2 cellular contexts compared by ENCODE assay signal in the genomic region with DNA sequence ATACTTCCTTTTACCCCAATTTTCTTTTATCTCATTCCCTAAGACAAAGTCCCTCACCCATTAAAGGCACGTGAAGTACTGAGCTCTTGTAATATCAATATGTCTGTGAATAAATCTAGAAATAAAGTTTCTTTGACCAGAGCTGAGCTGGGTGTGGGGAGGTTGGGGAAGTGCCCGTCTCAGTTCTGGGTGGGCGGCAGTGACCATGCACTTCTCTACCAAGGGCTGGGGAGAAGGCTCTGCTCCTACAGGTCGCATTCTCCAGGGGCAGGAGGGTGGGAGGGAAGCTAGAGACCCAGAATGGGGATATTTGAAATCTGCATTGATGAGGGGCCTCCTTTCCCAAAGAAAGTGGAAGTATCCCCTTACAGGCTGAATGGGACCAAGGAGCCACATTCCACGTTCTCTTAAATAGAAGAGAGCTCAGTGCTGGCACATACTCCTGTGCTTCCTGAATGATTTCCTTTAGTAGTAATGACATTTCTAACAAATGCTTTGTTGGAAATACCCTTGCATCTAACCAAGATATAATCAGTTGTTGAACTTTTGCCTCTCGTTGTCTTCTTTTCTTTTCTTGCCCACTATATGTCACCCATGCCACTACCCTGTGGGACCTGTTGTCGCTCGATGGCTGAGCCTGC.
TF ChIP-seq lines count a peak whose summit lies in the region.

No MANE protein-coding gene starts in this region.

TF ChIP-seq in GM23338, 12 proteins besides CTCF, POLR2A, EP300 and RAD21 (continues in another document):
- TF ChIP-seq ZNF331 (CRISPR knock-in tag; IDR thresholded peaks at IDR 0.05; ENCODE audit: low read depth) (no peak), EZH2phosphoT487 (IDR thresholded peaks at IDR 0.05; ENCODE audit: unreplicated experiment) (no peak), EZH2 (IDR thresholded peaks at IDR 0.05; ENCODE audit: low read depth, unreplicated experiment) (no peak), ZNF114 (CRISPR knock-in tag; IDR thresholded peaks at IDR 0.05) (no peak), POLR2AphosphoS5 (IDR thresholded peaks at IDR 0.05; ENCODE audit: low read depth) (no peak)
- TF ChIP-seq, protein P1, sequence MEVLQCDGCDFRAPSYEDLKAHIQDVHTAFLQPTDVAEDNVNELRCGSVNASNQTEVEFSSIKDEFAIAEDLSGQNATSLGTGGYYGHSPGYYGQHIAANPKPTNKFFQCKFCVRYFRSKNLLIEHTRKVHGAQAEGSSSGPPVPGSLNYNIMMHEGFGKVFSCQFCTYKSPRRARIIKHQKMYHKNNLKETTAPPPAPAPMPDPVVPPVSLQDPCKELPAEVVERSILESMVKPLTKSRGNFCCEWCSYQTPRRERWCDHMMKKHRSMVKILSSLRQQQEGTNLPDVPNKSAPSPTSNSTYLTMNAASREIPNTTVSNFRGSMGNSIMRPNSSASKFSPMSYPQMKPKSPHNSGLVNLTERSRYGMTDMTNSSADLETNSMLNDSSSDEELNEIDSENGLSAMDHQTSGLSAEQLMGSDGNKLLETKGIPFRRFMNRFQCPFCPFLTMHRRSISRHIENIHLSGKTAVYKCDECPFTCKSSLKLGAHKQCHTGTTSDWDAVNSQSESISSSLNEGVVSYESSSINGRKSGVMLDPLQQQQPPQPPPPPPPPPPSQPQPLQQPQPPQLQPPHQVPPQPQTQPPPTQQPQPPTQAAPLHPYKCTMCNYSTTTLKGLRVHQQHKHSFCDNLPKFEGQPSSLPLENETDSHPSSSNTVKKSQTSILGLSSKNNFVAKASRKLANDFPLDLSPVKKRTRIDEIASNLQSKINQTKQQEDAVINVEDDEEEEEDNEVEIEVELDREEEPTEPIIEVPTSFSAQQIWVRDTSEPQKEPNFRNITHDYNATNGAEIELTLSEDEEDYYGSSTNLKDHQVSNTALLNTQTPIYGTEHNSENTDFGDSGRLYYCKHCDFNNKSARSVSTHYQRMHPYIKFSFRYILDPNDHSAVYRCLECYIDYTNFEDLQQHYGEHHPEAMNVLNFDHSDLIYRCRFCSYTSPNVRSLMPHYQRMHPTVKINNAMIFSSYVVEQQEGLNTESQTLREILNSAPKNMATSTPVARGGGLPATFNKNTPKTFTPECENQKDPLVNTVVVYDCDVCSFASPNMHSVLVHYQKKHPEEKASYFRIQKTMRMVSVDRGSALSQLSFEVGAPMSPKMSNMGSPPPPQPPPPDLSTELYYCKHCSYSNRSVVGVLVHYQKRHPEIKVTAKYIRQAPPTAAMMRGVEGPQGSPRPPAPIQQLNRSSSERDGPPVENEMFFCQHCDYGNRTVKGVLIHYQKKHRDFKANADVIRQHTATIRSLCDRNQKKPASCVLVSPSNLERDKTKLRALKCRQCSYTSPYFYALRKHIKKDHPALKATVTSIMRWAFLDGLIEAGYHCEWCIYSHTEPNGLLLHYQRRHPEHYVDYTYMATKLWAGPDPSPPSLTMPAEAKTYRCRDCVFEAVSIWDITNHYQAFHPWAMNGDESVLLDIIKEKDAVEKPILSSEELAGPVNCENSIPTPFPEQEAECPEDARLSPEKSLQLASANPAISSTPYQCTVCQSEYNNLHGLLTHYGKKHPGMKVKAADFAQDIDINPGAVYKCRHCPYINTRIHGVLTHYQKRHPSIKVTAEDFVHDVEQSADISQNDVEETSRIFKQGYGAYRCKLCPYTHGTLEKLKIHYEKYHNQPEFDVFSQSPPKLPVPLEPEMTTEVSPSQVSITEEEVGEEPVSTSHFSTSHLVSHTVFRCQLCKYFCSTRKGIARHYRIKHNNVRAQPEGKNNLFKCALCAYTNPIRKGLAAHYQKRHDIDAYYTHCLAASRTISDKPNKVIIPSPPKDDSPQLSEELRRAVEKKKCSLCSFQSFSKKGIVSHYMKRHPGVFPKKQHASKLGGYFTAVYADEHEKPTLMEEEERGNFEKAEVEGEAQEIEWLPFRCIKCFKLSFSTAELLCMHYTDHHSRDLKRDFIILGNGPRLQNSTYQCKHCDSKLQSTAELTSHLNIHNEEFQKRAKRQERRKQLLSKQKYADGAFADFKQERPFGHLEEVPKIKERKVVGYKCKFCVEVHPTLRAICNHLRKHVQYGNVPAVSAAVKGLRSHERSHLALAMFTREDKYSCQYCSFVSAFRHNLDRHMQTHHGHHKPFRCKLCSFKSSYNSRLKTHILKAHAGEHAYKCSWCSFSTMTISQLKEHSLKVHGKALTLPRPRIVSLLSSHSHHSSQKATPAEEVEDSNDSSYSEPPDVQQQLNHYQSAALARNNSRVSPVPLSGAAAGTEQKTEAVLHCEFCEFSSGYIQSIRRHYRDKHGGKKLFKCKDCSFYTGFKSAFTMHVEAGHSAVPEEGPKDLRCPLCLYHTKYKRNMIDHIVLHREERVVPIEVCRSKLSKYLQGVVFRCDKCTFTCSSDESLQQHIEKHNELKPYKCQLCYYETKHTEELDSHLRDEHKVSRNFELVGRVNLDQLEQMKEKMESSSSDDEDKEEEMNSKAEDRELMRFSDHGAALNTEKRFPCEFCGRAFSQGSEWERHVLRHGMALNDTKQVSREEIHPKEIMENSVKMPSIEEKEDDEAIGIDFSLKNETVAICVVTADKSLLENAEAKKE (CRISPR knock-in tag; IDR thresholded peaks at IDR 0.05): no peak
- TF ChIP-seq, protein P2, sequence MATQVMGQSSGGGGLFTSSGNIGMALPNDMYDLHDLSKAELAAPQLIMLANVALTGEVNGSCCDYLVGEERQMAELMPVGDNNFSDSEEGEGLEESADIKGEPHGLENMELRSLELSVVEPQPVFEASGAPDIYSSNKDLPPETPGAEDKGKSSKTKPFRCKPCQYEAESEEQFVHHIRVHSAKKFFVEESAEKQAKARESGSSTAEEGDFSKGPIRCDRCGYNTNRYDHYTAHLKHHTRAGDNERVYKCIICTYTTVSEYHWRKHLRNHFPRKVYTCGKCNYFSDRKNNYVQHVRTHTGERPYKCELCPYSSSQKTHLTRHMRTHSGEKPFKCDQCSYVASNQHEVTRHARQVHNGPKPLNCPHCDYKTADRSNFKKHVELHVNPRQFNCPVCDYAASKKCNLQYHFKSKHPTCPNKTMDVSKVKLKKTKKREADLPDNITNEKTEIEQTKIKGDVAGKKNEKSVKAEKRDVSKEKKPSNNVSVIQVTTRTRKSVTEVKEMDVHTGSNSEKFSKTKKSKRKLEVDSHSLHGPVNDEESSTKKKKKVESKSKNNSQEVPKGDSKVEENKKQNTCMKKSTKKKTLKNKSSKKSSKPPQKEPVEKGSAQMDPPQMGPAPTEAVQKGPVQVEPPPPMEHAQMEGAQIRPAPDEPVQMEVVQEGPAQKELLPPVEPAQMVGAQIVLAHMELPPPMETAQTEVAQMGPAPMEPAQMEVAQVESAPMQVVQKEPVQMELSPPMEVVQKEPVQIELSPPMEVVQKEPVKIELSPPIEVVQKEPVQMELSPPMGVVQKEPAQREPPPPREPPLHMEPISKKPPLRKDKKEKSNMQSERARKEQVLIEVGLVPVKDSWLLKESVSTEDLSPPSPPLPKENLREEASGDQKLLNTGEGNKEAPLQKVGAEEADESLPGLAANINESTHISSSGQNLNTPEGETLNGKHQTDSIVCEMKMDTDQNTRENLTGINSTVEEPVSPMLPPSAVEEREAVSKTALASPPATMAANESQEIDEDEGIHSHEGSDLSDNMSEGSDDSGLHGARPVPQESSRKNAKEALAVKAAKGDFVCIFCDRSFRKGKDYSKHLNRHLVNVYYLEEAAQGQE (IDR thresholded peaks at IDR 0.05; ENCODE audit: unreplicated experiment): no peak
- TF ChIP-seq, protein P3, sequence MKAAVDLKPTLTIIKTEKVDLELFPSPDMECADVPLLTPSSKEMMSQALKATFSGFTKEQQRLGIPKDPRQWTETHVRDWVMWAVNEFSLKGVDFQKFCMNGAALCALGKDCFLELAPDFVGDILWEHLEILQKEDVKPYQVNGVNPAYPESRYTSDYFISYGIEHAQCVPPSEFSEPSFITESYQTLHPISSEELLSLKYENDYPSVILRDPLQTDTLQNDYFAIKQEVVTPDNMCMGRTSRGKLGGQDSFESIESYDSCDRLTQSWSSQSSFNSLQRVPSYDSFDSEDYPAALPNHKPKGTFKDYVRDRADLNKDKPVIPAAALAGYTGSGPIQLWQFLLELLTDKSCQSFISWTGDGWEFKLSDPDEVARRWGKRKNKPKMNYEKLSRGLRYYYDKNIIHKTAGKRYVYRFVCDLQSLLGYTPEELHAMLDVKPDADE (IDR thresholded peaks at IDR 0.05): no peak

TF ChIP-seq in endothelial cell of umbilical vein, 7 proteins besides CTCF, POLR2A, EP300 and RAD21:
- TF ChIP-seq POLR2AphosphoS5 (IDR thresholded peaks at IDR 0.05; ENCODE audit: insufficient read depth, low read depth, low read length) (no peak), JUN (IDR thresholded peaks at IDR 0.05; ENCODE audit: borderline replicate concordance, insufficient read depth, insufficient read length, low read depth) (no peak), GATA2 (IDR thresholded peaks at IDR 0.05; ENCODE audit: insufficient read depth, insufficient read length, low read depth, low read length) (no peak), MYC (IDR thresholded peaks at IDR 0.05; ENCODE audit: low read depth, low read length) (no peak), EZH2 (IDR thresholded peaks at IDR 0.05; ENCODE audit: borderline replicate concordance, low read depth, low read length, severe bottlenecking) (no peak), FOS (IDR thresholded peaks at IDR 0.05; ENCODE audit: borderline replicate concordance, insufficient read depth, low read length) (no peak)
- TF ChIP-seq, protein P4, sequence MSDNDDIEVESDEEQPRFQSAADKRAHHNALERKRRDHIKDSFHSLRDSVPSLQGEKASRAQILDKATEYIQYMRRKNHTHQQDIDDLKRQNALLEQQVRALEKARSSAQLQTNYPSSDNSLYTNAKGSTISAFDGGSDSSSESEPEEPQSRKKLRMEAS (IDR thresholded peaks at IDR 0.05; ENCODE audit: insufficient read depth, insufficient read length): no peak
